In the genomic region with DNA sequence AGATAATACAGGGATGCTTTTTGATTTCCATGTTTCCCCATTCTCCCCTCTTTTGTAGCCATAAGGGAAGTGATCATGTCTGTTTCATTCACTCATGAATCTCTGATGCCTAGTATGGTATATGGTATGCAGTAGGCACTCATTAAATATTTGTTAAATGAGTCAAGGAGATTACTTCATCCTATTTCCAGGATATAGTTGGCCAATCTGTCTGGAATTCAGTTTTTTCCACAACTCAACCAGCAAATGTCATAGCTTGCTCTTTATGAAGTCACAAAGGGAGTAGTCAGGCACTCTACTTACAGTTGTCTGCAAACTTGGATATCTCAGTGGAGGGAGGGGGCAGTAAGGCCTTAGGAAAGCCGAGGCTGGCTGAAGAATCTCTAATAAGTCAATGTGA, we compare ENCODE assay signal across 13 cellular contexts.
DNase-seq lines count a peak whose midpoint lies in the region; ATAC-seq, FAIRE-seq and TF ChIP-seq lines count a peak whose summit lies in the region.
"Had no signal": no experiment of that assay in that cellular context is flagged by ENCODE, and none has a peak within 500 bp of the region (broad histone marks: within the 10 kb centered on the region; RNA-seq: fewer than 3 reads in every experiment).

No MANE protein-coding gene starts in this region.

- H3K9me3 ChIP-seq in small intestine (ENCODE audit: control insufficient read depth, low read depth): no peaks in the 10 kb centered on the region

- H3K27me3 ChIP-seq in small intestine (ENCODE audit: control insufficient read depth in 2 of 2, insufficient read depth in 2 of 2, low read length in 2 of 2): no peaks in the 10 kb centered on the region

- H3K27me3 Mint-ChIP-seq in HFFc6 (ENCODE audit: insufficient read depth): no peaks in the 10 kb centered on the region; the same call in 1 of the 2 replicates

- no peak overlapping the region for H3K4me3 Mint-ChIP-seq in HFFc6

- H3K36me3 Mint-ChIP-seq in HFFc6 (ENCODE audit: low read depth): peaks cover 18% of the 10 kb centered on the region

- H3K9me3 Mint-ChIP-seq in HFFc6: peaks cover 7% of the 10 kb centered on the region

- TF ChIP-seq CTCF in HFFc6 (IDR thresholded peaks at IDR 0.05) (no peak), astrocyte of the spinal cord (IDR thresholded peaks at IDR 0.05; ENCODE audit: low read depth, low read length) (no peak)

- no peak for FAIRE-seq in GM12892 (lab: Jason Lieb, UNC)
- no peak for FAIRE-seq in small intestine (lab: Jason Lieb, UNC)

- ATAC-seq in HG03460 (IDR thresholded peaks at IDR 0.05; ENCODE audit: unreplicated experiment) (no peak), HG03159 (IDR thresholded peaks at IDR 0.05; ENCODE audit: unreplicated experiment) (no peak)

- no peak for TF ChIP-seq POLR2A in GM12892 (IDR thresholded peaks at IDR 0.05; ENCODE audit: low read depth, low read length)

- H3K4me1 ChIP-seq in small intestine (ENCODE audit: control insufficient read depth in 2 of 2, insufficient read depth in 1 of 2, low read depth in 1 of 2, low read length in 1 of 2): peaks cover 6 to 7% of the 10 kb centered on the region in 2 donors

- WGBS in small intestine, 3 donors: 55 to 90% (median 68%) methylated on average over 1 of the region's 1 CpG

- H3K36me3 ChIP-seq in small intestine (ENCODE audit: control insufficient read depth in 2 of 2, insufficient read depth in 2 of 2, low read length in 2 of 2): no peaks in the 10 kb centered on the region

- in situ Hi-C loops in ACHN (cut with HindIII; ENCODE audit: low pct_ligation_motif_present, low pct_unique_long_range_greater_than_20kb, low sequenced_read_pairs): no loop called here
- in situ Hi-C loops in astrocyte of the spinal cord (cut with HindIII; ENCODE audit: low sequenced_read_pairs): no loop called here

- DNase-seq in ACHN (peak; percentile 26), HFFc6 (peak; percentile 82), astrocyte of the spinal cord (ENCODE audit: low read depth, low spot score) (peak; percentile 79), hepatic stellate cell (ENCODE audit: low spot score) (peak; percentile 26), GM12892 (ENCODE audit: insufficient read length) (no peak), small intestine (no peak)
- DNase-seq: activated naive CD4-positive, alpha-beta T cell; central memory CD4-positive, alpha-beta T cell; erythroblast; GOT3; NK-92 treated with Interleukin-12 subunit alpha and Interleukin-12 subunit beta, amount 100 ng/mL, for 24 hours had no signal

- no peak overlapping the region for H3K4me3 ChIP-seq in astrocyte of the spinal cord (ENCODE audit: low read depth, low read length)
- H3K4me3 ChIP-seq in small intestine (ENCODE audit: low read depth in 1 of 2, low read length in 2 of 2): no peak overlapping the region

- H3K27ac ChIP-seq in small intestine (ENCODE audit: low read depth in 1 of 2, low read length in 1 of 2): no peak overlapping the region

- peaks cover 42% of the 10 kb centered on the region for H3K4me1 Mint-ChIP-seq in HFFc6 (ENCODE audit: low read depth)

- H3K27ac Mint-ChIP-seq in HFFc6: peak overlapping the region; percentile 28; the same call in 1 of the 2 replicates

Comparison
In these comparisons a context has a peak if more than half of its experiments do, and no peak if none do; other contexts are left out.
1. DNase-seq: peak in ACHN (single experiment), HFFc6 (single experiment), astrocyte of the spinal cord (single experiment) and hepatic stellate cell (single experiment); none in GM12892 (single experiment) and small intestine (single experiment).